Comparison of ENCODE assay signal across 26 cellular contexts in the genomic region with DNA sequence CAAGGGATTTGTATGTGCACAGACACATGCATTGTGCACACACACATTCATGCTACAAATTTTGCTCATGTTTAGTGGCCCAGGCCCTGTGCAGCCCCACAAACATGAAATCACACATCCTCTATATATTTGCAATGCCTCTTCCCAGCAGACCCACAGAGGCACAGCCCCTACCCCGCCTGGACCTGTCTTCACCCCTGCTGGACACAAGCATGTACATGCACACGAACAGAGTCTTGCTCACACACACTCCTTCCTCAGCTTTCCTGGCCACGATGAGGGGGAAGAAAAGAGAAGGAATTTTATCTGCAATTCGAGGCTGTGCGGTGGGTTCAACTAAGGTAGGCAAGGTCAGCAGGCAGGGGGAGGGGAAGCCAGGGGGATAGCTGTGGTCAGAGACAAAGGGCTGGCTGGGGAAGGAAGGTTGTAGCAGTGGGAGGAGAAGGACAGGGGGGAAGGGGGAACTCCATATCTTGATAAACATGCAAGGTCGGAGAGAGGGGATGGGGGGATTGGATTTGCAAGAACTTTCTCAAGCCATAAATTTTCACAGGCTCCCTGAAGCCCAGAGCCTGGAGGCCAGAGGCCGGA.
"Had no signal": no experiment of that assay in that cellular context is flagged by ENCODE, and none has a peak within 500 bp of the region (broad histone marks: within the 10 kb centered on the region; RNA-seq: fewer than 3 reads in every experiment).

No MANE protein-coding gene starts in this region.

- DNase-seq: activated CD8-positive, alpha-beta T cell treated with anti-CD3 and anti-CD28 coated beads, Interleukin-2, amount 10 ng/mL, durations not matched to agents 7 days and 5 days; activated naive CD4-positive, alpha-beta T cell treated with anti-CD3 and anti-CD28 coated beads for 36 hours; activated naive CD8-positive, alpha-beta T cell treated with anti-CD3 and anti-CD28 coated beads for 36 hours; activated T-cell treated with anti-CD3 and anti-CD28 coated beads for 4 hours; activated T-cell treated with anti-CD3 and anti-CD28 coated beads, Interleukin-2, amount 50 U/mL, for 72 hours; adrenal gland; caudate nucleus; cortex of kidney; esophagus squamous epithelium; foreskin melanocyte; heart right ventricle; kidney glomerular epithelial cell; left ventricle myocardium inferior; naive B cell; right lobe of liver; stimulated activated CD4-positive, alpha-beta T cell treated with anti-CD3 and anti-CD28 coated beads, Interleukin-12 subunit alpha, Interleukin-12 subunit beta, amount 100 ng/mL, for 4 hours; stimulated activated CD4-positive, alpha-beta T cell treated with anti-CD3 and anti-CD28 coated beads, Interleukin-4, amount 100 ng/mL, for 1 hour; T-helper 2 cell; trophoblast cell; uterus had no signal

- H3K9me3 Mint-ChIP-seq: activated naive CD4-positive, alpha-beta T cell treated with anti-CD3 and anti-CD28 coated beads for 36 hours; activated naive CD8-positive, alpha-beta T cell treated with anti-CD3 and anti-CD28 coated beads for 36 hours; activated T-cell treated with anti-CD3 and anti-CD28 coated beads, Interleukin-2, amount 50 U/mL, for 72 hours; stimulated activated naive CD8-positive, alpha-beta T cell treated with anti-CD3 and anti-CD28 coated beads, Interleukin-15, Interleukin-2, amounts not matched to agents 100 ng/mL and 50 ng/mL, for 24 hours; WTC11 had no signal

- H3K4me3 ChIP-seq: adrenal gland, ascending aorta, esophagus squamous epithelium, heart right ventricle, left ventricle myocardium inferior, lung, right lobe of liver, skin epidermis, thoracic aorta, uterus had no signal

- H3K27me3 ChIP-seq: ascending aorta, esophagus squamous epithelium, right lobe of liver, uterus had no signal

- H3K27me3 Mint-ChIP-seq: activated naive CD8-positive, alpha-beta T cell treated with anti-CD3 and anti-CD28 coated beads for 36 hours; stimulated activated naive CD8-positive, alpha-beta T cell treated with anti-CD3 and anti-CD28 coated beads, Interleukin-15, Interleukin-2, amounts not matched to agents 100 ng/mL and 50 ng/mL, for 24 hours had no signal

- H3K4me3 Mint-ChIP-seq: activated CD8-positive, alpha-beta T cell treated with anti-CD3 and anti-CD28 coated beads, Interleukin-2, amount 10 ng/mL, durations not matched to agents 7 days and 5 days; activated naive CD4-positive, alpha-beta T cell treated with anti-CD3 and anti-CD28 coated beads for 36 hours; activated naive CD8-positive, alpha-beta T cell treated with anti-CD3 and anti-CD28 coated beads for 36 hours; activated T-cell treated with anti-CD3 and anti-CD28 coated beads, Interleukin-2, amount 50 U/mL, for 72 hours; stimulated activated naive CD8-positive, alpha-beta T cell treated with anti-CD3 and anti-CD28 coated beads, Interleukin-15, Interleukin-2, amounts not matched to agents 100 ng/mL and 50 ng/mL, for 24 hours; WTC11 had no signal

- H3K36me3 ChIP-seq: adrenal gland, ascending aorta, esophagus squamous epithelium, heart right ventricle, left ventricle myocardium inferior, right lobe of liver, thoracic aorta, uterus had no signal

- H3K4me1 ChIP-seq: adrenal gland, right lobe of liver, uterus had no signal

- H3K27ac ChIP-seq: adrenal gland, ascending aorta, esophagus squamous epithelium, heart right ventricle, left ventricle myocardium inferior, right lobe of liver, skin epidermis, thoracic aorta, uterus had no signal

- H3K9me3 ChIP-seq: adrenal gland, ascending aorta, esophagus squamous epithelium, heart right ventricle, left ventricle myocardium inferior, right lobe of liver, thoracic aorta, uterus had no signal

- ATAC-seq: activated CD8-positive, alpha-beta T cell treated with anti-CD3 and anti-CD28 coated beads, Interleukin-2, amount 10 ng/mL, durations not matched to agents 7 days and 5 days; activated T-cell treated with anti-CD3 and anti-CD28 coated beads, Interleukin-2, amount 50 U/mL, for 72 hours; heart right ventricle; right lobe of liver; WTC11 had no signal

- H3K36me3 Mint-ChIP-seq: activated naive CD8-positive, alpha-beta T cell treated with anti-CD3 and anti-CD28 coated beads for 36 hours; naive B cell; WTC11 had no signal

- H3K27ac Mint-ChIP-seq: activated CD8-positive, alpha-beta T cell treated with anti-CD3 and anti-CD28 coated beads, Interleukin-2, amount 10 ng/mL, durations not matched to agents 7 days and 5 days; activated naive CD4-positive, alpha-beta T cell treated with anti-CD3 and anti-CD28 coated beads for 36 hours; activated naive CD8-positive, alpha-beta T cell treated with anti-CD3 and anti-CD28 coated beads for 36 hours; activated T-cell treated with anti-CD3 and anti-CD28 coated beads, Interleukin-2, amount 50 U/mL, for 72 hours; naive B cell; stimulated activated naive CD8-positive, alpha-beta T cell treated with anti-CD3 and anti-CD28 coated beads, Interleukin-15, Interleukin-2, amounts not matched to agents 100 ng/mL and 50 ng/mL, for 24 hours; WTC11 had no signal

- H3K4me1 Mint-ChIP-seq: activated naive CD8-positive, alpha-beta T cell treated with anti-CD3 and anti-CD28 coated beads for 36 hours; naive B cell had no signal
